1 cellular context compared by ENCODE assay signal in the genomic region with DNA sequence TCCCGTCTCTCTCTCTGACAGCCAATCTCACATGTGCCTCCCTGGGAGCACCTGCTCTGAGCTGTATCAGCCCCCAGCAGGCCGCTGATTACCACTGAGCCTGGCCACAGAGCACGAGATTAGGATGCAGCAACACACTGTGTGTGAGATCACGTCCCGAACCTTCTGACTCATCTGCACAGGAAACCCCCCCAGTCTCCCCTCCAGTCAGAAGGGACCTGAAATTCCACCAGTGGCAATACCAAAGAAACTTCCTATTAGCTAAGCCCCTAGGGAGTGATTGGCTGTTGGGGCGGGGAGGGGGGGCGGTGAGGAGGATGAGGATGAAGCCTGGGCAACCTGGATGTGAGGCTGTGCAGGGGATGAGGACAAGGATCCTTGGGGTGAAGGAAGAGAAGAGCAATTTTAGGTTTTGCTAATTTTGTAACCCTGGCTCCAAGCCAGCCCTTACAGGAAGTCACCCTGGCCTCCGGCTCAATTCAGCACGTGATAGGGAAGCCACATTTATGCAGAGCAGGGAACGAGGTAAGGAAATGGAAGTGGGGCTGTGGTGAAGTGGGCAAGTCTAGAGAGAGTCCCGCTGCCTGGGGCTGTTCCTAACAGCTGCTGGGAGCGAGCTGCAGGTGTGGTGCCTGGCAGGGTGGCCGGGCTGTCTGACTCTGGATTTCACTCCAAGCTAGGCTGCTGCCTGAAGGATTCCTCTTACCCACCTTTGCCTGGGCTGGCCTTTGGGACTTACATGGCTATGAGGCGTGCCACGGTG.
TF ChIP-seq lines count a peak whose summit lies in the region.

No MANE protein-coding gene starts in this region.

TF ChIP-seq in HepG2, 621 proteins besides CTCF, POLR2A, EP300 and RAD21 (continues in another document):
- TF ChIP-seq ZNF878 (CRISPR knock-in tag; IDR thresholded peaks at IDR 0.05): no peak
- TF ChIP-seq, protein P1, sequence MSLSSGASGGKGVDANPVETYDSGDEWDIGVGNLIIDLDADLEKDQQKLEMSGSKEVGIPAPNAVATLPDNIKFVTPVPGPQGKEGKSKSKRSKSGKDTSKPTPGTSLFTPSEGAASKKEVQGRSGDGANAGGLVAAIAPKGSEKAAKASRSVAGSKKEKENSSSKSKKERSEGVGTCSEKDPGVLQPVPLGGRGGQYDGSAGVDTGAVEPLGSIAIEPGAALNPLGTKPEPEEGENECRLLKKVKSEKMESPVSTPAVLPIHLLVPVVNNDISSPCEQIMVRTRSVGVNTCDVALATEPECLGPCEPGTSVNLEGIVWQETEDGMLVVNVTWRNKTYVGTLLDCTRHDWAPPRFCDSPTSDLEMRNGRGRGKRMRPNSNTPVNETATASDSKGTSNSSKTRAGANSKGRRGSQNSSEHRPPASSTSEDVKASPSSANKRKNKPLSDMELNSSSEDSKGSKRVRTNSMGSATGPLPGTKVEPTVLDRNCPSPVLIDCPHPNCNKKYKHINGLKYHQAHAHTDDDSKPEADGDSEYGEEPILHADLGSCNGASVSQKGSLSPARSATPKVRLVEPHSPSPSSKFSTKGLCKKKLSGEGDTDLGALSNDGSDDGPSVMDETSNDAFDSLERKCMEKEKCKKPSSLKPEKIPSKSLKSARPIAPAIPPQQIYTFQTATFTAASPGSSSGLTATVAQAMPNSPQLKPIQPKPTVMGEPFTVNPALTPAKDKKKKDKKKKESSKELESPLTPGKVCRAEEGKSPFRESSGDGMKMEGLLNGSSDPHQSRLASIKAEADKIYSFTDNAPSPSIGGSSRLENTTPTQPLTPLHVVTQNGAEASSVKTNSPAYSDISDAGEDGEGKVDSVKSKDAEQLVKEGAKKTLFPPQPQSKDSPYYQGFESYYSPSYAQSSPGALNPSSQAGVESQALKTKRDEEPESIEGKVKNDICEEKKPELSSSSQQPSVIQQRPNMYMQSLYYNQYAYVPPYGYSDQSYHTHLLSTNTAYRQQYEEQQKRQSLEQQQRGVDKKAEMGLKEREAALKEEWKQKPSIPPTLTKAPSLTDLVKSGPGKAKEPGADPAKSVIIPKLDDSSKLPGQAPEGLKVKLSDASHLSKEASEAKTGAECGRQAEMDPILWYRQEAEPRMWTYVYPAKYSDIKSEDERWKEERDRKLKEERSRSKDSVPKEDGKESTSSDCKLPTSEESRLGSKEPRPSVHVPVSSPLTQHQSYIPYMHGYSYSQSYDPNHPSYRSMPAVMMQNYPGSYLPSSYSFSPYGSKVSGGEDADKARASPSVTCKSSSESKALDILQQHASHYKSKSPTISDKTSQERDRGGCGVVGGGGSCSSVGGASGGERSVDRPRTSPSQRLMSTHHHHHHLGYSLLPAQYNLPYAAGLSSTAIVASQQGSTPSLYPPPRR (CRISPR knock-in tag; IDR thresholded peaks at IDR 0.05; ENCODE audit: borderline replicate concordance): 0 out of 2 replicates have a peak, but pooled peaks have one; percentile 51
- TF ChIP-seq, protein P2, sequence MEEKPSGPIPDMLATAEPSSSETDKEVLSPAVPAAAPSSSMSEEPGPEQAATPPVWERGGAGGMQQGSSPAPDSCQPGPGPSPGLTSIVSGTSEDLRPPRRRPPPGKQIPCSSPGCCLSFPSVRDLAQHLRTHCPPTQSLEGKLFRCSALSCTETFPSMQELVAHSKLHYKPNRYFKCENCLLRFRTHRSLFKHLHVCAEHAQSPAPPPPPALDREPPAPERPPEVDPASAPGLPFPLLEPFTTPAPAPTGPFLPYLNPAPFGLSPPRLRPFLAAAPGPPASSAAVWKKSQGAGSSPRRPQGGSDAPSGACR (CRISPR knock-in tag; IDR thresholded peaks at IDR 0.05): peak; percentile 10; the same call in 1 of the 2 replicates
- TF ChIP-seq PAX8 (CRISPR knock-in tag; IDR thresholded peaks at IDR 0.05; ENCODE audit: borderline replicate concordance): no peak
- TF ChIP-seq, protein P3, sequence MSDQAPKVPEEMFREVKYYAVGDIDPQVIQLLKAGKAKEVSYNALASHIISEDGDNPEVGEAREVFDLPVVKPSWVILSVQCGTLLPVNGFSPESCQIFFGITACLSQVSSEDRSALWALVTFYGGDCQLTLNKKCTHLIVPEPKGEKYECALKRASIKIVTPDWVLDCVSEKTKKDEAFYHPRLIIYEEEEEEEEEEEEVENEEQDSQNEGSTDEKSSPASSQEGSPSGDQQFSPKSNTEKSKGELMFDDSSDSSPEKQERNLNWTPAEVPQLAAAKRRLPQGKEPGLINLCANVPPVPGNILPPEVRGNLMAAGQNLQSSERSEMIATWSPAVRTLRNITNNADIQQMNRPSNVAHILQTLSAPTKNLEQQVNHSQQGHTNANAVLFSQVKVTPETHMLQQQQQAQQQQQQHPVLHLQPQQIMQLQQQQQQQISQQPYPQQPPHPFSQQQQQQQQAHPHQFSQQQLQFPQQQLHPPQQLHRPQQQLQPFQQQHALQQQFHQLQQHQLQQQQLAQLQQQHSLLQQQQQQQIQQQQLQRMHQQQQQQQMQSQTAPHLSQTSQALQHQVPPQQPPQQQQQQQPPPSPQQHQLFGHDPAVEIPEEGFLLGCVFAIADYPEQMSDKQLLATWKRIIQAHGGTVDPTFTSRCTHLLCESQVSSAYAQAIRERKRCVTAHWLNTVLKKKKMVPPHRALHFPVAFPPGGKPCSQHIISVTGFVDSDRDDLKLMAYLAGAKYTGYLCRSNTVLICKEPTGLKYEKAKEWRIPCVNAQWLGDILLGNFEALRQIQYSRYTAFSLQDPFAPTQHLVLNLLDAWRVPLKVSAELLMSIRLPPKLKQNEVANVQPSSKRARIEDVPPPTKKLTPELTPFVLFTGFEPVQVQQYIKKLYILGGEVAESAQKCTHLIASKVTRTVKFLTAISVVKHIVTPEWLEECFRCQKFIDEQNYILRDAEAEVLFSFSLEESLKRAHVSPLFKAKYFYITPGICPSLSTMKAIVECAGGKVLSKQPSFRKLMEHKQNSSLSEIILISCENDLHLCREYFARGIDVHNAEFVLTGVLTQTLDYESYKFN (CRISPR knock-in tag; conservative IDR thresholded peaks at IDR 0.05): peak; percentile 39; the same call in 1 of the 2 replicates
- no peak for TF ChIP-seq ZNF746 (CRISPR knock-in tag; IDR thresholded peaks at IDR 0.05)
- TF ChIP-seq ZFX (CRISPR knock-in tag; IDR thresholded peaks at IDR 0.05; ENCODE audit: low read depth): peak; percentile 61
- TF ChIP-seq MED1 (CRISPR knock-in tag; IDR thresholded peaks at IDR 0.05): peak; percentile 76
- TF ChIP-seq POLR2AphosphoS5 (IDR thresholded peaks at IDR 0.05; ENCODE audit: low read depth, low read length): no peak
- TF ChIP-seq SAP130 (CRISPR knock-in tag; IDR thresholded peaks at IDR 0.05; ENCODE audit: low read depth): peak; percentile 62
- no peak for TF ChIP-seq ZNF777 (CRISPR knock-in tag; IDR thresholded peaks at IDR 0.05)
- TF ChIP-seq ZNF607 (CRISPR knock-in tag; IDR thresholded peaks at IDR 0.05; ENCODE audit: borderline replicate concordance): 0 out of 2 replicates have a peak, but pooled peaks have one; percentile 41
- TF ChIP-seq NFIC (IDR thresholded peaks at IDR 0.05; ENCODE audit: low read length): no peak
- TF ChIP-seq ZNF556 (CRISPR knock-in tag; IDR thresholded peaks at IDR 0.05; ENCODE audit: borderline replicate concordance): peak; percentile 50; the same call in 1 of the 2 replicates
- TF ChIP-seq MYNN (CRISPR knock-in tag; IDR thresholded peaks at IDR 0.05; ENCODE audit: low read depth): no peak
- TF ChIP-seq, protein P4, sequence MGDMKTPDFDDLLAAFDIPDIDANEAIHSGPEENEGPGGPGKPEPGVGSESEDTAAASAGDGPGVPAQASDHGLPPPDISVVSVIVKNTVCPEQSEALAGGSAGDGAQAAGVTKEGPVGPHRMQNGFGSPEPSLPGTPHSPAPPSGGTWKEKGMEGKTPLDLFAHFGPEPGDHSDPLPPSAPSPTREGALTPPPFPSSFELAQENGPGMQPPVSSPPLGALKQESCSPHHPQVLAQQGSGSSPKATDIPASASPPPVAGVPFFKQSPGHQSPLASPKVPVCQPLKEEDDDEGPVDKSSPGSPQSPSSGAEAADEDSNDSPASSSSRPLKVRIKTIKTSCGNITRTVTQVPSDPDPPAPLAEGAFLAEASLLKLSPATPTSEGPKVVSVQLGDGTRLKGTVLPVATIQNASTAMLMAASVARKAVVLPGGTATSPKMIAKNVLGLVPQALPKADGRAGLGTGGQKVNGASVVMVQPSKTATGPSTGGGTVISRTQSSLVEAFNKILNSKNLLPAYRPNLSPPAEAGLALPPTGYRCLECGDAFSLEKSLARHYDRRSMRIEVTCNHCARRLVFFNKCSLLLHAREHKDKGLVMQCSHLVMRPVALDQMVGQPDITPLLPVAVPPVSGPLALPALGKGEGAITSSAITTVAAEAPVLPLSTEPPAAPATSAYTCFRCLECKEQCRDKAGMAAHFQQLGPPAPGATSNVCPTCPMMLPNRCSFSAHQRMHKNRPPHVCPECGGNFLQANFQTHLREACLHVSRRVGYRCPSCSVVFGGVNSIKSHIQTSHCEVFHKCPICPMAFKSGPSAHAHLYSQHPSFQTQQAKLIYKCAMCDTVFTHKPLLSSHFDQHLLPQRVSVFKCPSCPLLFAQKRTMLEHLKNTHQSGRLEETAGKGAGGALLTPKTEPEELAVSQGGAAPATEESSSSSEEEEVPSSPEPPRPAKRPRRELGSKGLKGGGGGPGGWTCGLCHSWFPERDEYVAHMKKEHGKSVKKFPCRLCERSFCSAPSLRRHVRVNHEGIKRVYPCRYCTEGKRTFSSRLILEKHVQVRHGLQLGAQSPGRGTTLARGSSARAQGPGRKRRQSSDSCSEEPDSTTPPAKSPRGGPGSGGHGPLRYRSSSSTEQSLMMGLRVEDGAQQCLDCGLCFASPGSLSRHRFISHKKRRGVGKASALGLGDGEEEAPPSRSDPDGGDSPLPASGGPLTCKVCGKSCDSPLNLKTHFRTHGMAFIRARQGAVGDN (CRISPR knock-in tag; IDR thresholded peaks at IDR 0.05): peak; percentile 83
- TF ChIP-seq KDM5B (CRISPR knock-in tag; IDR thresholded peaks at IDR 0.05; ENCODE audit: borderline replicate concordance): 0 out of 2 replicates have a peak, but pooled peaks have one; percentile 18
- TF ChIP-seq POGZ (CRISPR knock-in tag; IDR thresholded peaks at IDR 0.05): no peak
- TF ChIP-seq, protein P5, sequence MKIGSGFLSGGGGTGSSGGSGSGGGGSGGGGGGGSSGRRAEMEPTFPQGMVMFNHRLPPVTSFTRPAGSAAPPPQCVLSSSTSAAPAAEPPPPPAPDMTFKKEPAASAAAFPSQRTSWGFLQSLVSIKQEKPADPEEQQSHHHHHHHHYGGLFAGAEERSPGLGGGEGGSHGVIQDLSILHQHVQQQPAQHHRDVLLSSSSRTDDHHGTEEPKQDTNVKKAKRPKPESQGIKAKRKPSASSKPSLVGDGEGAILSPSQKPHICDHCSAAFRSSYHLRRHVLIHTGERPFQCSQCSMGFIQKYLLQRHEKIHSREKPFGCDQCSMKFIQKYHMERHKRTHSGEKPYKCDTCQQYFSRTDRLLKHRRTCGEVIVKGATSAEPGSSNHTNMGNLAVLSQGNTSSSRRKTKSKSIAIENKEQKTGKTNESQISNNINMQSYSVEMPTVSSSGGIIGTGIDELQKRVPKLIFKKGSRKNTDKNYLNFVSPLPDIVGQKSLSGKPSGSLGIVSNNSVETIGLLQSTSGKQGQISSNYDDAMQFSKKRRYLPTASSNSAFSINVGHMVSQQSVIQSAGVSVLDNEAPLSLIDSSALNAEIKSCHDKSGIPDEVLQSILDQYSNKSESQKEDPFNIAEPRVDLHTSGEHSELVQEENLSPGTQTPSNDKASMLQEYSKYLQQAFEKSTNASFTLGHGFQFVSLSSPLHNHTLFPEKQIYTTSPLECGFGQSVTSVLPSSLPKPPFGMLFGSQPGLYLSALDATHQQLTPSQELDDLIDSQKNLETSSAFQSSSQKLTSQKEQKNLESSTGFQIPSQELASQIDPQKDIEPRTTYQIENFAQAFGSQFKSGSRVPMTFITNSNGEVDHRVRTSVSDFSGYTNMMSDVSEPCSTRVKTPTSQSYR (CRISPR knock-in tag; IDR thresholded peaks at IDR 0.05; ENCODE audit: borderline replicate concordance): no peak
- TF ChIP-seq GABPB1 (CRISPR knock-in tag; IDR thresholded peaks at IDR 0.05): 0 out of 2 replicates have a peak, but pooled peaks have one; percentile 15
- TF ChIP-seq MXI1 (IDR thresholded peaks at IDR 0.05; ENCODE audit: borderline replicate concordance, low read depth, low read length): peak; percentile 64; the same call in 1 of the 3 replicates
- TF ChIP-seq BHLHE40 (IDR thresholded peaks at IDR 0.05; ENCODE audit: low read length): peak; percentile 72
- TF ChIP-seq, protein P6, sequence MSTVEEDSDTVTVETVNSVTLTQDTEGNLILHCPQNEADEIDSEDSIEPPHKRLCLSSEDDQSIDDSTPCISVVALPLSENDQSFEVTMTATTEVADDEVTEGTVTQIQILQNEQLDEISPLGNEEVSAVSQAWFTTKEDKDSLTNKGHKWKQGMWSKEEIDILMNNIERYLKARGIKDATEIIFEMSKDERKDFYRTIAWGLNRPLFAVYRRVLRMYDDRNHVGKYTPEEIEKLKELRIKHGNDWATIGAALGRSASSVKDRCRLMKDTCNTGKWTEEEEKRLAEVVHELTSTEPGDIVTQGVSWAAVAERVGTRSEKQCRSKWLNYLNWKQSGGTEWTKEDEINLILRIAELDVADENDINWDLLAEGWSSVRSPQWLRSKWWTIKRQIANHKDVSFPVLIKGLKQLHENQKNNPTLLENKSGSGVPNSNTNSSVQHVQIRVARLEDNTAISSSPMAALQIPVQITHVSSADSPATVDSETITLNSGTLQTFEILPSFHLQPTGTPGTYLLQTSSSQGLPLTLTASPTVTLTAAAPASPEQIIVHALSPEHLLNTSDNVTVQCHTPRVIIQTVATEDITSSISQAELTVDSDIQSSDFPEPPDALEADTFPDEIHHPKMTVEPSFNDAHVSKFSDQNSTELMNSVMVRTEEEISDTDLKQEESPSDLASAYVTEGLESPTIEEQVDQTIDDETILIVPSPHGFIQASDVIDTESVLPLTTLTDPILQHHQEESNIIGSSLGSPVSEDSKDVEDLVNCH (CRISPR knock-in tag; IDR thresholded peaks at IDR 0.05): 0 out of 2 replicates have a peak, but pooled peaks have one; percentile 34
- no peak for TF ChIP-seq NFRKB (IDR thresholded peaks at IDR 0.05)
- TF ChIP-seq, protein P7, sequence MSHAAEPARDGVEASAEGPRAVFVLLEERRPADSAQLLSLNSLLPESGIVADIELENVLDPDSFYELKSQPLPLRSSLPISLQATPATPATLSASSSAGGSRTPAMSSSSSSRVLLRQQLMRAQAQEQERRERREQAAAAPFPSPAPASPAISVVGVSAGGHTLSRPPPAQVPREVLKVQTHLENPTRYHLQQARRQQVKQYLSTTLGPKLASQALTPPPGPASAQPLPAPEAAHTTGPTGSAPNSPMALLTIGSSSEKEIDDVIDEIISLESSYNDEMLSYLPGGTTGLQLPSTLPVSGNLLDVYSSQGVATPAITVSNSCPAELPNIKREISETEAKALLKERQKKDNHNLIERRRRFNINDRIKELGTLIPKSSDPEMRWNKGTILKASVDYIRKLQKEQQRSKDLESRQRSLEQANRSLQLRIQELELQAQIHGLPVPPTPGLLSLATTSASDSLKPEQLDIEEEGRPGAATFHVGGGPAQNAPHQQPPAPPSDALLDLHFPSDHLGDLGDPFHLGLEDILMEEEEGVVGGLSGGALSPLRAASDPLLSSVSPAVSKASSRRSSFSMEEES (CRISPR knock-in tag; IDR thresholded peaks at IDR 0.05): peak; percentile 76
- TF ChIP-seq, protein P8, sequence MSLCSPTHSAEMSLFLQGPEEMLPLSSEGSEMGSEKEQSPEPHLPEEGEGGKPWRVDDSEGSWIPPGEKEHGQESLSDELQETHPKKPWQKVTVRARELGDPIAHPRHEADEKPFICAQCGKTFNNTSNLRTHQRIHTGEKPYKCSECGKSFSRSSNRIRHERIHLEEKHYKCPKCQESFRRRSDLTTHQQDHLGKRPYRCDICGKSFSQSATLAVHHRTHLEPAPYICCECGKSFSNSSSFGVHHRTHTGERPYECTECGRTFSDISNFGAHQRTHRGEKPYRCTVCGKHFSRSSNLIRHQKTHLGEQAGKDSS (CRISPR knock-in tag; IDR thresholded peaks at IDR 0.05; ENCODE audit: borderline replicate concordance, low read depth): peak; percentile 66; the same call in 1 of the 2 replicates
- TF ChIP-seq NRL (CRISPR knock-in tag; IDR thresholded peaks at IDR 0.05; ENCODE audit: borderline replicate concordance): no peak
- no peak for TF ChIP-seq ZFP62 (CRISPR knock-in tag; IDR thresholded peaks at IDR 0.05)
- TF ChIP-seq FOSL2 (CRISPR knock-in tag; IDR thresholded peaks at IDR 0.05): peak; percentile 61
- peak; percentile 19; the same call in 1 of the 2 replicates for TF ChIP-seq RARA (CRISPR knock-in tag; IDR thresholded peaks at IDR 0.05)
- TF ChIP-seq HOXA7 (CRISPR knock-in tag; IDR thresholded peaks at IDR 0.05): no peak
- no peak for TF ChIP-seq ZBTB7B (CRISPR knock-in tag; IDR thresholded peaks at IDR 0.05)
